In the genomic region with DNA sequence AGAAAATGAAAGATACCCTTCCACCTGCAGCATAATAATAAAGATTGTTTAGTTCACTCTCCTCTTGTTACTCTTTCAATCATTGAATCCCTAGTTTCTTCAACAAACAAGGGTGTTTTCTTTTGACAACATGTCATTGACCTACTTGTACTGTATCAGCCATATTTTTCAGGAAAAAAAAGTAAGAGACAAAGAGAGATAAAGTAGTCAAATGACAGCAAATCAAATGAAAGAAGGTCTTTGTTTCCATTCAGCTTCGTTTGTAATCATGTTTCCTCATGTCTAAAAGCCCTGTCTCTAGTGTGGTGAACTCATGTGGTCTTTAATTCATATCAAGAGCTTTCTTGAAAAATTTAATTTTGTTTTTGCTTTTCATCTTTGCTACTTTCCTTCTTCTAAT, we compare ENCODE assay signal across 9 cellular contexts.
"Had no signal": no experiment of that assay in that cellular context is flagged by ENCODE, and none has a peak within 500 bp of the region (broad histone marks: within the 10 kb centered on the region; RNA-seq: fewer than 3 reads in every experiment).

No MANE protein-coding gene starts in this region.

- H2AFZ ChIP-seq: GM23248 had no signal

- H3K4me3 ChIP-seq: GM23248, K562 had no signal

- FAIRE-seq: H1, H54, HTR-8/SVneo, K562 had no signal

- ATAC-seq: K562 had no signal

- H3K27ac ChIP-seq: GM23248 had no signal

- DNase-seq: GM23248, H9, HCEC 1CT, IMR-90, KG1 had no signal
